In genomic region chr20:51013577-51014330, GRCh38 we compare ENCODE assay signal across 16 cellular contexts. TPM values are rescaled to one million over a fixed set of nuclear protein-coding genes. Genes with fewer than 3 reads are reported as not detected.
"Had no signal": no experiment of that assay in that cellular context is flagged by ENCODE, and none has a peak within 500 bp of the region (broad histone marks: within the 10 kb centered on the region; RNA-seq: fewer than 3 reads in every experiment).

No MANE protein-coding gene starts in this region.

- H3K27me3 ChIP-seq: breast epithelium, vagina had no signal

- DNase-seq: activated CD4-positive, alpha-beta memory T cell treated with anti-CD3 and anti-CD28 coated beads for 36 hours; activated gamma-delta T cell; activated T-cell treated with anti-CD3 and anti-CD28 coated beads, Interleukin-2, amount 50 U/mL, for 48 hours; dorsolateral prefrontal cortex; immature natural killer cell; naive thymus-derived CD8-positive, alpha-beta T cell; stimulated activated CD4-positive, alpha-beta T cell treated with anti-CD3 and anti-CD28 coated beads, Interleukin-15, amount 100 ng/mL, for 24 hours; stimulated activated CD4-positive, alpha-beta T cell treated with anti-CD3 and anti-CD28 coated beads, Interleukin-4, amount 100 ng/mL, for 24 hours; stimulated activated naive CD8-positive, alpha-beta T cell treated with anti-CD3 and anti-CD28 coated beads, Interleukin-15, amount 100 ng/mL, for 72 hours; T1000 had no signal

- ATAC-seq: esophagus mucosa; naive thymus-derived CD8-positive, alpha-beta T cell; stimulated activated naive CD8-positive, alpha-beta T cell treated with anti-CD3 and anti-CD28 coated beads, Interleukin-15, amount 100 ng/mL, for 72 hours had no signal

- H3K9me3 ChIP-seq: breast epithelium, thoracic aorta, vagina had no signal

- FAIRE-seq: endometrium had no signal

- H3K4me3 ChIP-seq: breast epithelium, dorsolateral prefrontal cortex, lung, thoracic aorta, vagina had no signal

- H3K27ac ChIP-seq: breast epithelium, dorsolateral prefrontal cortex, thoracic aorta, vagina had no signal

- H3K36me3 ChIP-seq: breast epithelium, thoracic aorta, vagina had no signal

- H3K4me1 ChIP-seq: breast epithelium, vagina had no signal

RNA-seq across cellular contexts. Expression of gene KCNG1, which starts 9.2 kb away (rescaled TPM):
- polyA plus RNA-seq: immature natural killer cell; naive thymus-derived CD8-positive, alpha-beta T cell had no signal
